ENCODE assay signal across 9 cellular contexts in the genomic region with DNA sequence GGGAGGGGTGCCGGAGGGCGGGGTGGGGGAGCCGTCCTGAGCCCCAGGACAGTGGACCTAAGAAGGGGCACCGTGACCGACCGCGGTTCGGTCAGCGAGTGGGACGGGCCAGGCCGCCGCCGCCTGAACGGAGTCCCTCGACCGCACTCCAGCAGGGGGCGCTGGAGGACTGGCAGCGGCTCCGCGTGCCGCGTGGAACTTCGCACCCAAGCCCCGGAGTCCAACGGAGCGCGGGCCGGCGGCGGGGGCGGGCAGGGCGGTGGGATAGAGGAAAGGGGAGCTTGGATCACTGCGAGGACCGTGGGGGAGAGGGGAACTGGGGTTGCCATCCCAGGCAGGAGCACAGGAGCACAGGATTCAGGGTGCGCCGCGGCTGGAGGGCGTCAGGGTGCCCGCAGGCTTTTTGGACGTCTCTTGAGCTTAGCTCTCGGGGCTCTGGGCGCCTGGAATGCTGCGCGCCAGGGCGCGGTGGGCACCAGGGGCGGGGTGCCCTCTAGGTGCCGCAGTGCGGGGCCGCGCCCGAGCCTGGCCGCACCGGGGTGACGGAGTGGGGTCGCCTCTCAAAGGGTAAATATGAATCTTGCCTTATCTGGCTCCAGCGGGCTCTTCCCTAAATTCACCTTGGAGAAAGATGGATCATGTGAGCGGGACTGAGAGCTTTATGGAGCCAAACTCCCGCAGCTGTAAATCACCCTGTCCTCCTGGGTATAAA. TPM values are rescaled to one million over a fixed set of nuclear protein-coding genes. Genes with fewer than 3 reads are reported as not detected.
DNase-seq lines count a peak whose midpoint lies in the region; ATAC-seq, FAIRE-seq and TF ChIP-seq lines count a peak whose summit lies in the region.
"Had no signal": no experiment of that assay in that cellular context is flagged by ENCODE, and none has a peak within 500 bp of the region (broad histone marks: within the 10 kb centered on the region; RNA-seq: fewer than 3 reads in every experiment).

No MANE protein-coding gene starts in this region.

- 13% methylated on average over 33 of the region's 59 CpGs for WGBS in HepG2 (ENCODE audit: low lambda C conversion rate)

- TF ChIP-seq RAD21 in HepG2 (CRISPR knock-in tag; IDR thresholded peaks at IDR 0.05) = peak; percentile 89

- peaks cover 2% of the 10 kb centered on the region for H3K4me1 Mint-ChIP-seq in activated CD4-positive, alpha-beta T cell treated with anti-CD3 and anti-CD28 coated beads, Interleukin-2, amount 10 ng/mL, durations not matched to agents 24 days and 14 days

- H3K27me3 Mint-ChIP-seq in activated CD4-positive, alpha-beta T cell treated with anti-CD3 and anti-CD28 coated beads, Interleukin-2, amount 10 ng/mL, durations not matched to agents 24 days and 14 days = peaks cover 60% of the 10 kb centered on the region

- in situ Hi-C loops in HepG2 (cut with HindIII; ENCODE audit: extremely low pct_ligation_motif_present, low pct_unique_long_range_greater_than_20kb) = loop anchor here (5.0 kb wide), 1 partner anchor 34 kb away; no protein-coding TSS in a partner anchor

- POLR2A ChIA-PET in HepG2 (lab: Yijun Ruan, JAX) = interaction anchor here (0.7 kb wide), 1 partner anchor 37 kb away, joined by 3 read pairs; no protein-coding TSS in a partner anchor

- peaks cover 12% of the 10 kb centered on the region for H3K4me1 ChIP-seq in colonic mucosa
- H3K4me1 ChIP-seq in HepG2 (ENCODE audit: insufficient read depth, low read length) = peaks cover 23% of the 10 kb centered on the region

- H3K36me3 Mint-ChIP-seq in activated CD4-positive, alpha-beta T cell treated with anti-CD3 and anti-CD28 coated beads, Interleukin-2, amount 10 ng/mL, durations not matched to agents 24 days and 14 days (ENCODE audit: low read depth) = no peaks in the 10 kb centered on the region

- DNase-seq in GM10266 (ENCODE audit: extremely low spot score) (peak; percentile 94), MV-4-11 (lab: John Stamatoyannopoulos, UW) (peak; percentile 28), colonic mucosa (peak; percentile 73), HepG2 (ENCODE audit: low spot score) (no peak)
- peak; percentile 93 for DNase-seq in activated CD4-positive, alpha-beta T cell treated with anti-CD3 and anti-CD28 coated beads, Interleukin-2, amount 10 ng/mL, durations not matched to agents 24 days and 14 days
- peak; percentile 48 to 66 (median 55) for DNase-seq in stimulated activated CD4-positive, alpha-beta T cell treated with anti-CD3 and anti-CD28 coated beads, TNF-alpha, amount 100 ng/mL, for 4 hours (ENCODE audit: low read depth in 3 of 3)

- no peak overlapping the region for H2AFZ ChIP-seq in HepG2 (ENCODE audit: low read length)

- H3K36me3 ChIP-seq in colonic mucosa (no peaks in the 10 kb centered on the region), HepG2 (replicated peaks in 1 of 2; ENCODE audit: control insufficient read depth in 1 of 2, insufficient read depth in 2 of 2, low read length in 2 of 2) (no peaks in the 10 kb centered on the region)

- no peak overlapping the region for H3K27ac Mint-ChIP-seq in activated CD4-positive, alpha-beta T cell treated with anti-CD3 and anti-CD28 coated beads, Interleukin-2, amount 10 ng/mL, durations not matched to agents 24 days and 14 days

- H3K4me3 ChIP-seq in colonic mucosa (peak overlapping the region; percentile 20), HepG2 (replicated peaks in 1 of 3; ENCODE audit: insufficient read depth in 1 of 3, low read depth in 2 of 3, low read length in 3 of 3) (peak overlapping the region; percentile 30 to 53 (median 35); a peak in 4 of 6 replicates)

- H3K4me2 ChIP-seq in HepG2 (ENCODE audit: low read depth, low read length) = peak overlapping the region; percentile 74

- peak; percentile 95 for TF ChIP-seq CTCF in GM10266 (IDR thresholded peaks at IDR 0.05; ENCODE audit: control insufficient read depth, insufficient read depth, low read depth, missing control alignments)
- TF ChIP-seq CTCF in colonic mucosa (IDR thresholded peaks at IDR 0.05) = peak; percentile 86
- peak; percentile 91 for TF ChIP-seq CTCF in HepG2 (CRISPR knock-in tag; IDR thresholded peaks at IDR 0.05)

- H3K9me3 Mint-ChIP-seq in activated CD4-positive, alpha-beta T cell treated with anti-CD3 and anti-CD28 coated beads, Interleukin-2, amount 10 ng/mL, durations not matched to agents 24 days and 14 days = no peaks in the 10 kb centered on the region

- H3K4me3 Mint-ChIP-seq in activated CD4-positive, alpha-beta T cell treated with anti-CD3 and anti-CD28 coated beads, Interleukin-2, amount 10 ng/mL, durations not matched to agents 24 days and 14 days = no peak overlapping the region

- H3K79me2 ChIP-seq in HepG2 (ENCODE audit: insufficient read depth, low read length) = no peaks in the 10 kb centered on the region

- no peaks in the 10 kb centered on the region for H4K20me1 ChIP-seq in HepG2 (ENCODE audit: insufficient read depth, low read length)

- no peak for TF ChIP-seq POLR2A in HepG2 (IDR thresholded peaks at IDR 0.05; ENCODE audit: insufficient read depth in 1 of 2, low read depth in 2 of 2, low read length in 2 of 2)

- TF ChIP-seq EP300 in HepG2 (IDR thresholded peaks at IDR 0.05; ENCODE audit: low read depth in 2 of 2, low read length in 2 of 2) (no peak), HepG2 (CRISPR knock-in tag; IDR thresholded peaks at IDR 0.05; ENCODE audit: borderline replicate concordance) (no peak)

- CTCF ChIA-PET in HepG2 (lab: Yijun Ruan, JAX; ENCODE audit: low intra/inter-chr PET ratio, low total read pairs) = interaction anchor here (3.2 to 3.4 kb wide), 2 partner anchors 34 to 37 kb away, joined by 23 to 32 read pairs; no protein-coding TSS in a partner anchor

- no TSS peak for BruUV-seq in HepG2 (replicated peaks; lab: Mats Ljungman, UMichigan)

- intact Hi-C loops in activated CD4-positive, alpha-beta T cell treated with anti-CD3 and anti-CD28 coated beads, Interleukin-2, amount 10 ng/mL, durations not matched to agents 24 days and 14 days (cut with micrococcal nuclease) = loop anchor here (1.0 kb wide), 1 partner anchor 37 kb away; no protein-coding TSS in a partner anchor
- intact Hi-C loops in colonic mucosa (cut with DNase I) (loop anchor here (2.0 kb wide), 1 partner anchor 31 kb away; no protein-coding TSS in a partner anchor), HepG2 (cut with micrococcal nuclease; ENCODE audit: unreplicated experiment) (loop anchor here (1.0 kb wide), 1 partner anchor 35 kb away; no protein-coding TSS in a partner anchor)

- H3K9me3 ChIP-seq in colonic mucosa = no peaks in the 10 kb centered on the region
- H3K9me3 ChIP-seq in HepG2 (ENCODE audit: low read length) = no peaks in the 10 kb centered on the region

- FAIRE-seq in HepG2 (lab: Jason Lieb, UNC) = no peak

- H3K9ac ChIP-seq in colonic mucosa (ENCODE audit: low read depth in 2 of 2, low read length in 2 of 2) (no peak overlapping the region), HepG2 (ENCODE audit: insufficient read depth, low read depth, low read length) (no peak overlapping the region)

- ATAC-seq in HepG2 (peak; percentile 63), HG03025 (IDR thresholded peaks at IDR 0.05; ENCODE audit: low FRiP score, unreplicated experiment) (no peak), HG02759 (IDR thresholded peaks at IDR 0.05; ENCODE audit: unreplicated experiment) (no peak)

- H3K27ac ChIP-seq in colonic mucosa = no peak overlapping the region
- no peak overlapping the region for H3K27ac ChIP-seq in HepG2 (ENCODE audit: extremely low read length, insufficient read depth, low read length)
- H3K27ac ChIP-seq: epithelial cell of prostate had no signal

- peaks cover 70% of the 10 kb centered on the region for H3K27me3 ChIP-seq in colonic mucosa
- H3K27me3 ChIP-seq in HepG2 (ENCODE audit: control insufficient read depth in 1 of 2, insufficient read depth in 2 of 2, low read length in 2 of 2) = peaks cover 23 to 79% of the 10 kb centered on the region in 2 experiments

RNA-seq across cellular contexts. Expression of gene OTOP2, which starts 0.4 kb away (rescaled TPM):
- not detected in 2 replicates for total RNA-seq in activated CD4-positive, alpha-beta T cell treated with anti-CD3 and anti-CD28 coated beads, Interleukin-2, amount 10 ng/mL, durations not matched to agents 24 days and 14 days
- 10 to 100 TPM in 1 of 2 donors, 1 to 10 TPM in 1; 5.7 to 18.4 TPM for total RNA-seq in colonic mucosa
- not detected in 2 replicates for total RNA-seq in HepG2 (2016; rRNA removed; fragmentation: Illumina TruSeq; extraction: Trizol)
- total RNA-seq in HepG2 (2016; cell fraction: cytosol; rRNA removed; fragmentation: Illumina TruSeq; extraction: Trizol; ENCODE audit: low read depth) = not detected in 2 replicates
- total RNA-seq in HepG2 (2016; cell fraction: insoluble cytoplasmic fraction; rRNA removed; fragmentation: Illumina TruSeq; extraction: Trizol) = not detected in 2 replicates
- not detected in 2 replicates for total RNA-seq in HepG2 (2016; cell fraction: membrane; rRNA removed; fragmentation: Illumina TruSeq; extraction: Trizol)
- total RNA-seq in HepG2 (2016; cell fraction: nucleus; rRNA removed; fragmentation: Illumina TruSeq; extraction: Trizol) = not detected in 2 replicates
- polyA plus RNA-seq in HepG2 (2011; rRNA removed) = not detected in 2 replicates
- polyA plus RNA-seq in HepG2 (2011; cell fraction: cytosol; rRNA removed) = not detected in 2 replicates
- polyA plus RNA-seq in HepG2 (2011; cell fraction: nucleus; rRNA removed) = 0.06 TPM in 1 of 2 replicates, not detected in the other
- polyA plus RNA-seq in HepG2 (2012) = not detected in 2 replicates
- not detected in 2 replicates for polyA plus RNA-seq in HepG2 (2016; cell fraction: cytosol; fragmentation: Illumina TruSeq; extraction: Trizol; ENCODE audit: low read depth)
- polyA plus RNA-seq in HepG2 (2016; cell fraction: insoluble cytoplasmic fraction; fragmentation: Illumina TruSeq; extraction: Trizol; ENCODE audit: low read depth) = not detected in 2 replicates
- polyA plus RNA-seq in HepG2 (2016; cell fraction: membrane; fragmentation: Illumina TruSeq; extraction: Trizol; ENCODE audit: low read depth) = not detected in 2 replicates
- polyA plus RNA-seq in HepG2 (2016; cell fraction: nucleus; fragmentation: Illumina TruSeq; extraction: Trizol; ENCODE audit: insufficient read depth, low read depth) = not detected in 2 replicates
- polyA minus RNA-seq in HepG2 (2011; rRNA and poly(A)+ RNA removed; ENCODE audit: low replicate concordance) = not detected in 2 replicates
- polyA minus RNA-seq in HepG2 (2011; cell fraction: cytosol; rRNA and poly(A)+ RNA removed) = not detected in 2 replicates
- polyA minus RNA-seq in HepG2 (2011; cell fraction: nucleus; rRNA and poly(A)+ RNA removed) = not detected in 2 replicates

RNA-seq across cellular contexts. Expression of gene USH1G, which starts 0.6 kb away (rescaled TPM):
- not detected in 2 replicates for total RNA-seq in activated CD4-positive, alpha-beta T cell treated with anti-CD3 and anti-CD28 coated beads, Interleukin-2, amount 10 ng/mL, durations not matched to agents 24 days and 14 days
- total RNA-seq in colonic mucosa = under 1 TPM in 1 of 2 donors, not detected in 1; 0.05 TPM
- total RNA-seq in HepG2 (2016; rRNA removed; fragmentation: Illumina TruSeq; extraction: Trizol) = 0.04 TPM in 1 of 2 replicates, not detected in the other
- total RNA-seq in HepG2 (2016; cell fraction: cytosol; rRNA removed; fragmentation: Illumina TruSeq; extraction: Trizol; ENCODE audit: low read depth) = not detected in 2 replicates
- total RNA-seq in HepG2 (2016; cell fraction: insoluble cytoplasmic fraction; rRNA removed; fragmentation: Illumina TruSeq; extraction: Trizol) = not detected in 2 replicates
- not detected in 2 replicates for total RNA-seq in HepG2 (2016; cell fraction: membrane; rRNA removed; fragmentation: Illumina TruSeq; extraction: Trizol)
- not detected in 2 replicates for total RNA-seq in HepG2 (2016; cell fraction: nucleus; rRNA removed; fragmentation: Illumina TruSeq; extraction: Trizol)
- not detected in 2 replicates for polyA plus RNA-seq in HepG2 (2011; rRNA removed)
- polyA plus RNA-seq in HepG2 (2011; cell fraction: cytosol; rRNA removed) = 0.01 TPM in 1 of 2 replicates, not detected in the other
- polyA plus RNA-seq in HepG2 (2011; cell fraction: nucleus; rRNA removed) = 0.03 and 0.08 TPM in 2 replicates
- not detected in 2 replicates for polyA plus RNA-seq in HepG2 (2012)
- not detected in 2 replicates for polyA plus RNA-seq in HepG2 (2016; cell fraction: cytosol; fragmentation: Illumina TruSeq; extraction: Trizol; ENCODE audit: low read depth)
- not detected in 2 replicates for polyA plus RNA-seq in HepG2 (2016; cell fraction: insoluble cytoplasmic fraction; fragmentation: Illumina TruSeq; extraction: Trizol; ENCODE audit: low read depth)
- polyA plus RNA-seq in HepG2 (2016; cell fraction: membrane; fragmentation: Illumina TruSeq; extraction: Trizol; ENCODE audit: low read depth) = not detected in 2 replicates
- polyA plus RNA-seq in HepG2 (2016; cell fraction: nucleus; fragmentation: Illumina TruSeq; extraction: Trizol; ENCODE audit: insufficient read depth, low read depth) = not detected in 2 replicates
- polyA minus RNA-seq in HepG2 (2011; rRNA and poly(A)+ RNA removed; ENCODE audit: low replicate concordance) = 0.05 TPM in 1 of 2 replicates, not detected in the other
- polyA minus RNA-seq in HepG2 (2011; cell fraction: cytosol; rRNA and poly(A)+ RNA removed) = not detected in 2 replicates
- 0.12 and 0.13 TPM in 2 replicates for polyA minus RNA-seq in HepG2 (2011; cell fraction: nucleus; rRNA and poly(A)+ RNA removed)

RNA-seq across cellular contexts. Expression of gene OTOP3, which starts 12.0 kb away (rescaled TPM):
- total RNA-seq in activated CD4-positive, alpha-beta T cell treated with anti-CD3 and anti-CD28 coated beads, Interleukin-2, amount 10 ng/mL, durations not matched to agents 24 days and 14 days = not detected in 2 replicates
- under 1 TPM in 1 of 2 donors, not detected in 1; 0.40 TPM for total RNA-seq in colonic mucosa
- not detected in 2 replicates for total RNA-seq in HepG2 (2016; rRNA removed; fragmentation: Illumina TruSeq; extraction: Trizol)
- not detected in 2 replicates for total RNA-seq in HepG2 (2016; cell fraction: cytosol; rRNA removed; fragmentation: Illumina TruSeq; extraction: Trizol; ENCODE audit: low read depth)
- total RNA-seq in HepG2 (2016; cell fraction: insoluble cytoplasmic fraction; rRNA removed; fragmentation: Illumina TruSeq; extraction: Trizol) = not detected in 2 replicates
- not detected in 2 replicates for total RNA-seq in HepG2 (2016; cell fraction: membrane; rRNA removed; fragmentation: Illumina TruSeq; extraction: Trizol)
- not detected in 2 replicates for total RNA-seq in HepG2 (2016; cell fraction: nucleus; rRNA removed; fragmentation: Illumina TruSeq; extraction: Trizol)
- not detected in 2 replicates for polyA plus RNA-seq in HepG2 (2011; rRNA removed)
- not detected in 2 replicates for polyA plus RNA-seq in HepG2 (2011; cell fraction: cytosol; rRNA removed)
- polyA plus RNA-seq in HepG2 (2011; cell fraction: nucleus; rRNA removed) = not detected in 2 replicates
- not detected in 2 replicates for polyA plus RNA-seq in HepG2 (2012)
- polyA plus RNA-seq in HepG2 (2016; cell fraction: cytosol; fragmentation: Illumina TruSeq; extraction: Trizol; ENCODE audit: low read depth) = not detected in 2 replicates
- not detected in 2 replicates for polyA plus RNA-seq in HepG2 (2016; cell fraction: insoluble cytoplasmic fraction; fragmentation: Illumina TruSeq; extraction: Trizol; ENCODE audit: low read depth)
- polyA plus RNA-seq in HepG2 (2016; cell fraction: membrane; fragmentation: Illumina TruSeq; extraction: Trizol; ENCODE audit: low read depth) = not detected in 2 replicates
- polyA plus RNA-seq in HepG2 (2016; cell fraction: nucleus; fragmentation: Illumina TruSeq; extraction: Trizol; ENCODE audit: insufficient read depth, low read depth) = not detected in 2 replicates
- polyA minus RNA-seq in HepG2 (2011; rRNA and poly(A)+ RNA removed; ENCODE audit: low replicate concordance) = not detected in 2 replicates
- polyA minus RNA-seq in HepG2 (2011; cell fraction: cytosol; rRNA and poly(A)+ RNA removed) = not detected in 2 replicates
- polyA minus RNA-seq in HepG2 (2011; cell fraction: nucleus; rRNA and poly(A)+ RNA removed) = not detected in 2 replicates

RNA-seq across cellular contexts. Expression of gene FADS6, which starts 30.3 kb away (rescaled TPM):
- not detected in 2 replicates for total RNA-seq in activated CD4-positive, alpha-beta T cell treated with anti-CD3 and anti-CD28 coated beads, Interleukin-2, amount 10 ng/mL, durations not matched to agents 24 days and 14 days
- total RNA-seq in colonic mucosa (10 to 100 TPM in 1 of 2 donors, under 1 TPM in 1; 0.30 to 18.4 TPM), HepG2 (2016; rRNA removed; fragmentation: Illumina TruSeq; extraction: Trizol) (0.11 TPM in 1 of 2 replicates, not detected in the other)
- total RNA-seq in HepG2 (2016; cell fraction: cytosol; rRNA removed; fragmentation: Illumina TruSeq; extraction: Trizol; ENCODE audit: low read depth) = 0.09 TPM in 1 of 2 replicates, not detected in the other
- total RNA-seq in HepG2 (2016; cell fraction: insoluble cytoplasmic fraction; rRNA removed; fragmentation: Illumina TruSeq; extraction: Trizol) = 0.11 TPM in 1 of 2 replicates, not detected in the other
- total RNA-seq in HepG2 (2016; cell fraction: membrane; rRNA removed; fragmentation: Illumina TruSeq; extraction: Trizol) = not detected in 2 replicates
- total RNA-seq in HepG2 (2016; cell fraction: nucleus; rRNA removed; fragmentation: Illumina TruSeq; extraction: Trizol) = 0.28 TPM in 1 of 2 replicates, not detected in the other
- polyA plus RNA-seq in HepG2 (2011; rRNA removed) = 0.11 and 0.20 TPM in 2 replicates
- 0.14 and 0.15 TPM in 2 replicates for polyA plus RNA-seq in HepG2 (2011; cell fraction: cytosol; rRNA removed)
- polyA plus RNA-seq in HepG2 (2011; cell fraction: nucleus; rRNA removed) = 0.47 and 1.1 TPM in 2 replicates
- polyA plus RNA-seq in HepG2 (2012) = not detected in 2 replicates
- 0.18 TPM in 1 of 2 replicates, not detected in the other for polyA plus RNA-seq in HepG2 (2016; cell fraction: cytosol; fragmentation: Illumina TruSeq; extraction: Trizol; ENCODE audit: low read depth)
- 0.10 TPM in 1 of 2 replicates, not detected in the other for polyA plus RNA-seq in HepG2 (2016; cell fraction: insoluble cytoplasmic fraction; fragmentation: Illumina TruSeq; extraction: Trizol; ENCODE audit: low read depth)
- polyA plus RNA-seq in HepG2 (2016; cell fraction: membrane; fragmentation: Illumina TruSeq; extraction: Trizol; ENCODE audit: low read depth) = not detected in 2 replicates
- polyA plus RNA-seq in HepG2 (2016; cell fraction: nucleus; fragmentation: Illumina TruSeq; extraction: Trizol; ENCODE audit: insufficient read depth, low read depth) = not detected in 2 replicates
- 0.32 TPM in 1 of 2 replicates, not detected in the other for polyA minus RNA-seq in HepG2 (2011; rRNA and poly(A)+ RNA removed; ENCODE audit: low replicate concordance)
- polyA minus RNA-seq in HepG2 (2011; cell fraction: cytosol; rRNA and poly(A)+ RNA removed) = not detected in 2 replicates
- polyA minus RNA-seq in HepG2 (2011; cell fraction: nucleus; rRNA and poly(A)+ RNA removed) = not detected in 2 replicates

RNA-seq across cellular contexts. Expression of gene HID1, which starts 48.9 kb away (rescaled TPM):
- total RNA-seq in activated CD4-positive, alpha-beta T cell treated with anti-CD3 and anti-CD28 coated beads, Interleukin-2, amount 10 ng/mL, durations not matched to agents 24 days and 14 days = 0.17 TPM in 1 of 2 replicates, not detected in the other
- total RNA-seq in colonic mucosa (10 to 100 TPM; 47.8 to 54.8 TPM), HepG2 (2016; rRNA removed; fragmentation: Illumina TruSeq; extraction: Trizol) (1.7 and 2.1 TPM in 2 replicates)
- total RNA-seq in HepG2 (2016; cell fraction: cytosol; rRNA removed; fragmentation: Illumina TruSeq; extraction: Trizol; ENCODE audit: low read depth) = 0.53 TPM in 1 of 2 replicates, not detected in the other
- 1.7 and 2.0 TPM in 2 replicates for total RNA-seq in HepG2 (2016; cell fraction: insoluble cytoplasmic fraction; rRNA removed; fragmentation: Illumina TruSeq; extraction: Trizol)
- total RNA-seq in HepG2 (2016; cell fraction: membrane; rRNA removed; fragmentation: Illumina TruSeq; extraction: Trizol) = 0.48 and 1.1 TPM in 2 replicates
- total RNA-seq in HepG2 (2016; cell fraction: nucleus; rRNA removed; fragmentation: Illumina TruSeq; extraction: Trizol) = 1.4 and 3.5 TPM in 2 replicates
- 10.6 and 17.1 TPM in 2 replicates for polyA plus RNA-seq in HepG2 (2011; rRNA removed)
- polyA plus RNA-seq in HepG2 (2011; cell fraction: cytosol; rRNA removed) = 3.8 and 4.4 TPM in 2 replicates
- 65.2 and 76.6 TPM in 2 replicates for polyA plus RNA-seq in HepG2 (2011; cell fraction: nucleus; rRNA removed)
- polyA plus RNA-seq in HepG2 (2012) = 6.0 and 18.4 TPM in 2 replicates
- 0.52 and 0.83 TPM in 2 replicates for polyA plus RNA-seq in HepG2 (2016; cell fraction: cytosol; fragmentation: Illumina TruSeq; extraction: Trizol; ENCODE audit: low read depth)
- polyA plus RNA-seq in HepG2 (2016; cell fraction: insoluble cytoplasmic fraction; fragmentation: Illumina TruSeq; extraction: Trizol; ENCODE audit: low read depth) = 2.4 and 3.5 TPM in 2 replicates
- 1.6 and 1.8 TPM in 2 replicates for polyA plus RNA-seq in HepG2 (2016; cell fraction: membrane; fragmentation: Illumina TruSeq; extraction: Trizol; ENCODE audit: low read depth)
- polyA plus RNA-seq in HepG2 (2016; cell fraction: nucleus; fragmentation: Illumina TruSeq; extraction: Trizol; ENCODE audit: insufficient read depth, low read depth) = 6.5 and 7.2 TPM in 2 replicates
- 0.19 and 15.2 TPM in 2 replicates for polyA minus RNA-seq in HepG2 (2011; rRNA and poly(A)+ RNA removed; ENCODE audit: low replicate concordance)
- polyA minus RNA-seq in HepG2 (2011; cell fraction: cytosol; rRNA and poly(A)+ RNA removed) = 2.5 and 3.1 TPM in 2 replicates
- polyA minus RNA-seq in HepG2 (2011; cell fraction: nucleus; rRNA and poly(A)+ RNA removed) = 8.4 and 9.3 TPM in 2 replicates
